Comparison of ENCODE assay signal across 24 cellular contexts in genomic region chr22:42560381-42560780, GRCh38.
"Had no signal": no experiment of that assay in that cellular context is flagged by ENCODE, and none has a peak within 500 bp of the region (broad histone marks: within the 10 kb centered on the region; RNA-seq: fewer than 3 reads in every experiment).

No MANE protein-coding gene starts in this region.

- H3K9me3 Mint-ChIP-seq: activated B cell treated with CpG ODN at 0.5 μM for 24 hours; activated naive CD4-positive, alpha-beta T cell treated with anti-CD3 and anti-CD28 coated beads for 36 hours; activated naive CD8-positive, alpha-beta T cell treated with anti-CD3 and anti-CD28 coated beads, Interleukin-2, amount 10 ng/mL, durations not matched to agents 7 days and 5 days; brain; immature natural killer cell; naive thymus-derived CD8-positive, alpha-beta T cell; neural progenitor cell; stimulated activated naive CD8-positive, alpha-beta T cell treated with anti-CD3 and anti-CD28 coated beads, Interleukin-15, Interleukin-2, amounts not matched to agents 100 ng/mL and 50 ng/mL, for 24 hours; type B pancreatic cell had no signal

- H3K4me1 Mint-ChIP-seq: brain, immature natural killer cell had no signal

- H3K4me3 ChIP-seq: ascending aorta, cardiac muscle cell, colonic mucosa, gastroesophageal sphincter, neural progenitor cell, right lobe of liver, thoracic aorta, vagina had no signal

- H3K27me3 Mint-ChIP-seq: activated B cell treated with CpG ODN at 0.5 μM for 24 hours; activated CD8-positive, alpha-beta memory T cell treated with anti-CD3 and anti-CD28 coated beads, Interleukin-2, amount 10 ng/mL, durations not matched to agents 7 days and 5 days; activated naive CD8-positive, alpha-beta T cell treated with anti-CD3 and anti-CD28 coated beads, Interleukin-2, amount 10 ng/mL, durations not matched to agents 7 days and 5 days; brain; naive thymus-derived CD8-positive, alpha-beta T cell; stimulated activated naive CD8-positive, alpha-beta T cell treated with anti-CD3 and anti-CD28 coated beads, Interleukin-15, Interleukin-2, amounts not matched to agents 100 ng/mL and 50 ng/mL, for 24 hours; type B pancreatic cell had no signal

- H3K27ac Mint-ChIP-seq: activated CD8-positive, alpha-beta T cell treated with anti-CD3 and anti-CD28 coated beads, Interleukin-2, amount 10 ng/mL, durations not matched to agents 7 days and 5 days; neural progenitor cell; stimulated activated naive CD8-positive, alpha-beta T cell treated with anti-CD3 and anti-CD28 coated beads, Interleukin-15, Interleukin-2, amounts not matched to agents 100 ng/mL and 50 ng/mL, for 24 hours had no signal

- H2AFZ ChIP-seq: neural progenitor cell had no signal

- FAIRE-seq: kidney had no signal

- H3K4me1 ChIP-seq: ascending aorta, colonic mucosa, neural progenitor cell, right lobe of liver had no signal

- H3K9ac ChIP-seq: neural progenitor cell had no signal

- H3K4me2 ChIP-seq: neural progenitor cell had no signal

- H3K27ac ChIP-seq: ascending aorta, cardiac muscle cell, colonic mucosa, gastroesophageal sphincter, neural progenitor cell, right lobe of liver, thoracic aorta, vagina had no signal

- H3K27me3 ChIP-seq: ascending aorta, cardiac muscle cell, colonic mucosa, gastroesophageal sphincter, neural progenitor cell, right lobe of liver, vagina had no signal

- H3K36me3 ChIP-seq: ascending aorta, cardiac muscle cell, colonic mucosa, neural progenitor cell, right lobe of liver, thoracic aorta, vagina had no signal

- H3K36me3 Mint-ChIP-seq: naive thymus-derived CD8-positive, alpha-beta T cell had no signal

- DNase-seq: activated B cell treated with CpG ODN at 0.5 μM for 24 hours; activated CD8-positive, alpha-beta memory T cell treated with anti-CD3 and anti-CD28 coated beads, Interleukin-2, amount 10 ng/mL, durations not matched to agents 7 days and 5 days; activated effector memory CD4-positive, alpha-beta T cell treated with Interleukin-2 at 50 U/mL for 16 hours; activated naive CD4-positive, alpha-beta T cell treated with anti-CD3 and anti-CD28 coated beads for 36 hours; activated naive CD8-positive, alpha-beta T cell treated with anti-CD3 and anti-CD28 coated beads, Interleukin-2, amount 10 ng/mL, durations not matched to agents 7 days and 5 days; cerebellar nuclear complex; colonic mucosa; effector CD8-positive, alpha-beta T cell; naive thymus-derived CD8-positive, alpha-beta T cell; right lobe of liver; stimulated activated CD4-positive, alpha-beta T cell treated with anti-CD3 and anti-CD28 coated beads, Interleukin-12 subunit alpha, Interleukin-12 subunit beta, amount 100 ng/mL, for 4 hours; stimulated activated CD4-positive, alpha-beta T cell treated with anti-CD3 and anti-CD28 coated beads, Interleukin-4, amount 100 ng/mL, for 1 hour had no signal

- ATAC-seq: gastroesophageal sphincter had no signal

- H3K9me3 ChIP-seq: ascending aorta, colonic mucosa, gastroesophageal sphincter, right lobe of liver, thoracic aorta, vagina had no signal

- H3K4me3 Mint-ChIP-seq: activated B cell treated with CpG ODN at 0.5 μM for 24 hours; activated CD8-positive, alpha-beta memory T cell treated with anti-CD3 and anti-CD28 coated beads, Interleukin-2, amount 10 ng/mL, durations not matched to agents 7 days and 5 days; activated CD8-positive, alpha-beta T cell treated with anti-CD3 and anti-CD28 coated beads, Interleukin-2, amount 10 ng/mL, durations not matched to agents 7 days and 5 days; activated naive CD4-positive, alpha-beta T cell treated with anti-CD3 and anti-CD28 coated beads for 36 hours; activated naive CD8-positive, alpha-beta T cell treated with anti-CD3 and anti-CD28 coated beads, Interleukin-2, amount 10 ng/mL, durations not matched to agents 7 days and 5 days; brain; immature natural killer cell; naive thymus-derived CD8-positive, alpha-beta T cell; neural progenitor cell; stimulated activated naive CD8-positive, alpha-beta T cell treated with anti-CD3 and anti-CD28 coated beads, Interleukin-15, Interleukin-2, amounts not matched to agents 100 ng/mL and 50 ng/mL, for 24 hours; type B pancreatic cell had no signal
